In genomic region chr3:159787191-159787590, GRCh38 we compare ENCODE assay signal across 10 cellular contexts. TPM values are rescaled to one million over a fixed set of nuclear protein-coding genes. Genes with fewer than 3 reads are reported as not detected.
A peak's percentile ranks its signal among the peaks of the same experiment; 100 is the strongest.
DNase-seq lines count a peak whose midpoint lies in the region; ATAC-seq and TF ChIP-seq lines count a peak whose summit lies in the region.
"Had no signal": no experiment of that assay in that cellular context is flagged by ENCODE, and none has a peak within 500 bp of the region (broad histone marks: within the 10 kb centered on the region; RNA-seq: fewer than 3 reads in every experiment).

No MANE protein-coding gene starts in this region.

- H3K9me2 ChIP-seq in GM23338 (ENCODE audit: insufficient read depth): no peaks in the 10 kb centered on the region

- no peak for TF ChIP-seq POLR2A in GM18505 (IDR thresholded peaks at IDR 0.05; ENCODE audit: borderline replicate concordance, extremely low read depth, insufficient read depth, insufficient read length)

- no peaks in the 10 kb centered on the region for H3F3A ChIP-seq in GM23338 (replicated peaks; ENCODE audit: low read depth)
- peaks cover 4% of the 10 kb centered on the region for H3F3A ChIP-seq in smooth muscle cell (ENCODE audit: low read depth)

- no peak for ATAC-seq in GM23338
- no peak for ATAC-seq in GM18505 (IDR thresholded peaks at IDR 0.05; ENCODE audit: unreplicated experiment)
- ATAC-seq: stimulated activated naive CD8-positive, alpha-beta T cell treated with anti-CD3 and anti-CD28 coated beads, Interleukin-15, Interleukin-2, amounts not matched to agents 100 U/mL and 50 U/mL, for 24 hours had no signal

- peaks cover 3% of the 10 kb centered on the region for H3K27me3 Mint-ChIP-seq in GM23338 (ENCODE audit: insufficient read depth, low read depth, poor library complexity)
- H3K27me3 Mint-ChIP-seq: activated naive CD8-positive, alpha-beta T cell had no signal

- H3K27ac ChIP-seq in GM23338 (ENCODE audit: low read depth) (no peak overlapping the region), SJCRH30 (peak overlapping the region; percentile 53), smooth muscle cell (ENCODE audit: low read depth) (peak overlapping the region; percentile 95)

- TF ChIP-seq CTCF in GM23338 (conservative IDR thresholded peaks at IDR 0.05; ENCODE audit: low read depth in 2 of 2) (no peak), smooth muscle cell (IDR thresholded peaks at IDR 0.05; ENCODE audit: borderline replicate concordance, insufficient read depth, poor library complexity, severe bottlenecking) (no peak)

- H4K20me1 ChIP-seq in GM23338 (replicated peaks; ENCODE audit: insufficient read depth) (no peaks in the 10 kb centered on the region), smooth muscle cell (ENCODE audit: low read depth) (peaks cover 30% of the 10 kb centered on the region)

- H3K36me3 ChIP-seq in GM23338 (ENCODE audit: insufficient read depth): no peaks in the 10 kb centered on the region
- no peaks in the 10 kb centered on the region for H3K36me3 ChIP-seq in SJCRH30
- no peaks in the 10 kb centered on the region for H3K36me3 ChIP-seq in smooth muscle cell (ENCODE audit: low read depth)

- no peak overlapping the region for H3K4me3 ChIP-seq in GM23338
- H3K4me3 ChIP-seq in SJCRH30: no peak overlapping the region
- H3K4me3 ChIP-seq in smooth muscle cell: no peak overlapping the region

- no peak overlapping the region for H3K4me3 Mint-ChIP-seq in GM23338
- H3K4me3 Mint-ChIP-seq: activated naive CD8-positive, alpha-beta T cell had no signal

- 23% methylated on average over 4 of the region's 4 CpGs for WGBS in smooth muscle cell (ENCODE audit: low lambda C conversion rate)

- H2AFZ ChIP-seq in GM23338: no peak overlapping the region
- no peak overlapping the region for H2AFZ ChIP-seq in smooth muscle cell (ENCODE audit: low read depth)

- H3K36me3 Mint-ChIP-seq in GM23338 (ENCODE audit: low read depth): no peaks in the 10 kb centered on the region
- H3K36me3 Mint-ChIP-seq: activated naive CD8-positive, alpha-beta T cell had no signal

- DNase-seq in GM23338 (ENCODE audit: low spot score) (no peak), SJCRH30 (peak; percentile 18 to 49), fibroblast of the conjunctiva (ENCODE audit: low read depth) (peak; percentile 76), smooth muscle cell (lab: John Stamatoyannopoulos, UW; ENCODE audit: unreplicated experiment) (no peak), NCI-H187 treated with DMSO at 0.1 percent for 48 hours (lab: John Stamatoyannopoulos, UW) (no peak), NCI-H2227 treated with DMSO at 0.1 percent for 48 hours (lab: John Stamatoyannopoulos, UW) (no peak), GF-D8 (lab: John Stamatoyannopoulos, UW) (no peak)
- DNase-seq: stimulated activated naive CD8-positive, alpha-beta T cell treated with anti-CD3 and anti-CD28 coated beads, Interleukin-15, Interleukin-2, amounts not matched to agents 100 U/mL and 50 U/mL, for 24 hours had no signal

- H3K9ac ChIP-seq in smooth muscle cell (ENCODE audit: low read depth): peak overlapping the region; percentile 70

- H3K4me2 ChIP-seq in GM23338: peak overlapping the region; percentile 14; the same call in 1 of the 2 replicates
- peak overlapping the region; percentile 77 for H3K4me2 ChIP-seq in smooth muscle cell

- peak overlapping the region; percentile 30; the same call in 1 of the 2 replicates for H3K27ac Mint-ChIP-seq in GM23338
- H3K27ac Mint-ChIP-seq: activated naive CD8-positive, alpha-beta T cell had no signal

- H3K9me3 ChIP-seq in SJCRH30 (replicated peaks) (no peaks in the 10 kb centered on the region), smooth muscle cell (replicated peaks; ENCODE audit: low read depth) (no peaks in the 10 kb centered on the region)

- peaks cover 39% of the 10 kb centered on the region for H3K4me1 Mint-ChIP-seq in GM23338

- peaks cover 2% of the 10 kb centered on the region; the same call in 1 of the 2 replicates for H3K79me2 ChIP-seq in GM23338 (replicated peaks; ENCODE audit: insufficient read depth)
- peaks cover 70% of the 10 kb centered on the region for H3K79me2 ChIP-seq in smooth muscle cell (ENCODE audit: low read depth)

- no peaks in the 10 kb centered on the region for H3K27me3 ChIP-seq in GM23338 (ENCODE audit: insufficient read depth)
- no peaks in the 10 kb centered on the region for H3K27me3 ChIP-seq in SJCRH30
- no peaks in the 10 kb centered on the region for H3K27me3 ChIP-seq in smooth muscle cell (ENCODE audit: low read depth)

- H3K4me1 ChIP-seq in GM23338 (ENCODE audit: insufficient read depth) (peaks cover 50% of the 10 kb centered on the region), SJCRH30 (peaks cover 65% of the 10 kb centered on the region), smooth muscle cell (ENCODE audit: low read depth) (peaks cover 23% of the 10 kb centered on the region)

- H3K9me3 Mint-ChIP-seq in GM23338: no peaks in the 10 kb centered on the region

TF ChIP-seq in GM23338, 12 proteins besides CTCF, POLR2A, EP300 and RAD21:
- TF ChIP-seq EZH2phosphoT487 (IDR thresholded peaks at IDR 0.05; ENCODE audit: unreplicated experiment): no peak
- no peak for TF ChIP-seq JUNB (IDR thresholded peaks at IDR 0.05; ENCODE audit: unreplicated experiment)
- no peak for TF ChIP-seq NANOG (IDR thresholded peaks at IDR 0.05; ENCODE audit: borderline replicate concordance)
- no peak for TF ChIP-seq CREB1 (CRISPR knock-in tag; IDR thresholded peaks at IDR 0.05; ENCODE audit: low read depth)
- no peak for TF ChIP-seq EZH2 (IDR thresholded peaks at IDR 0.05; ENCODE audit: low read depth, unreplicated experiment)
- TF ChIP-seq ZNF331 (CRISPR knock-in tag; IDR thresholded peaks at IDR 0.05; ENCODE audit: low read depth): no peak
- TF ChIP-seq POLR2AphosphoS5 (IDR thresholded peaks at IDR 0.05; ENCODE audit: low read depth): no peak
- no peak for TF ChIP-seq ZNF114 (CRISPR knock-in tag; IDR thresholded peaks at IDR 0.05)
- TF ChIP-seq STAT1 (IDR thresholded peaks at IDR 0.05; ENCODE audit: unreplicated experiment): no peak
- no peak for TF ChIP-seq REST (IDR thresholded peaks at IDR 0.05; ENCODE audit: unreplicated experiment)
- no peak for TF ChIP-seq ETS1 (IDR thresholded peaks at IDR 0.05)

RNA-seq across cellular contexts. Expression of gene SCHIP1, which starts 52.5 kb away (rescaled TPM):
- 12.2 and 17.3 TPM in 2 replicates for total RNA-seq in GM23338 (2014; rRNA removed; shearing (Covaris generic))
- polyA plus RNA-seq in GM23338 (2016; fragmentation: Nextera tagmentation; extraction: Ambion mirVana): 9.5 and 17.1 TPM in 2 replicates
- total RNA-seq in SJCRH30 (2014; rRNA removed; shearing (Covaris generic)): 1.5 and 2.2 TPM in 2 replicates
- total RNA-seq in smooth muscle cell: 2.4 and 12.4 TPM in 2 replicates
- 3.5 and 5.1 TPM in 2 replicates for polyA plus RNA-seq in smooth muscle cell

Comparison
In these comparisons a context has a peak if more than half of its experiments do, and no peak if none do; other contexts are left out.
1. DNase-seq: peak in SJCRH30 (2 of 2) and fibroblast of the conjunctiva (single experiment); none in GM23338 (single experiment), smooth muscle cell (single experiment), NCI-H187 treated with DMSO at 0.1 percent for 48 hours (single experiment), NCI-H2227 treated with DMSO at 0.1 percent for 48 hours (single experiment) and GF-D8 (single experiment).